In the genomic region with DNA sequence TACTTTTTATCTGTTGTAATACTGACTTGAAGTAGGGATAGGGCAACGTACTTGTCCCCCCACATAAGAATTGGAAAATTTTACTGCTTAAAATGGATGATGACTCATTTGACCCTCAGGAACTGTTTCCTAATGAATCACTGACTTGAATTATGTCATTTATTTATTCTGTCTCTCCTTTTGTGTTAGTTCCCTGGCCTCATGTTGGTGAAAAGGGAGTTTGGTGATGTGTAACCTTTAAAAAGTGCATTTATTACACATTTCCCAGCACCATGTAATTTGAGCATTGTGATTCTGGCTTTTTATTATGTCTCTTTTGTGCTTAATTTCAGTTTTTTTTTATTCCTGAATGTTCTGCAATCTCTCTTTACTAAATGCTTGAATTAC, we compare ENCODE assay signal across 8 cellular contexts. TPM values are rescaled to one million over a fixed set of nuclear protein-coding genes. Genes with fewer than 3 reads are reported as not detected.
DNase-seq lines count a peak whose midpoint lies in the region; ATAC-seq and TF ChIP-seq lines count a peak whose summit lies in the region.

No MANE protein-coding gene starts in this region.

- H3K4me3 Mint-ChIP-seq in activated naive CD8-positive, alpha-beta T cell treated with anti-CD3 and anti-CD28 coated beads, Interleukin-2, amount 50 U/mL, for 24 hours = peak overlapping the region; percentile 9

- peak overlapping the region; percentile 72 for H3K27ac ChIP-seq in ACC112 (ENCODE audit: low read depth, low read length)
- H3K27ac ChIP-seq in SJCRH30 = no peak overlapping the region

- H3K4me1 ChIP-seq in ACC112 (ENCODE audit: control insufficient read depth, insufficient read depth, low read length, unreplicated experiment) (peaks cover 10% of the 10 kb centered on the region), SJCRH30 (peaks cover 2% of the 10 kb centered on the region; the same call in 1 of the 2 replicates)

- no peak for TF ChIP-seq CTCF in kidney epithelial cell (IDR thresholded peaks at IDR 0.05; ENCODE audit: insufficient read depth, low read length, poor library complexity, severe bottlenecking)

- peak; percentile 86 for DNase-seq in HT1080 (ENCODE audit: low read depth)
- no peak for DNase-seq in activated naive CD8-positive, alpha-beta T cell treated with anti-CD3 and anti-CD28 coated beads, Interleukin-2, amount 50 U/mL, for 24 hours
- DNase-seq in kidney epithelial cell (ENCODE audit: low read depth) = peak; percentile 77
- DNase-seq in SJCRH30 = no peak
- no peak for DNase-seq in NCI-H1694 (lab: John Stamatoyannopoulos, UW)

- H3K36me3 Mint-ChIP-seq in activated naive CD8-positive, alpha-beta T cell treated with anti-CD3 and anti-CD28 coated beads, Interleukin-2, amount 50 U/mL, for 24 hours (ENCODE audit: low read depth) = no peaks in the 10 kb centered on the region

- peak; percentile 72 for ATAC-seq in activated naive CD8-positive, alpha-beta T cell treated with anti-CD3 and anti-CD28 coated beads, Interleukin-2, amount 50 U/mL, for 24 hours
- no peak for ATAC-seq in HG03108 (IDR thresholded peaks at IDR 0.05; ENCODE audit: unreplicated experiment)
- no peak for ATAC-seq in GM18858 (IDR thresholded peaks at IDR 0.05; ENCODE audit: unreplicated experiment)

- H2AFZ ChIP-seq in ACC112 (ENCODE audit: low read length, unreplicated experiment) = no peak overlapping the region

- no peaks in the 10 kb centered on the region for H3K27me3 Mint-ChIP-seq in activated naive CD8-positive, alpha-beta T cell treated with anti-CD3 and anti-CD28 coated beads, Interleukin-2, amount 50 U/mL, for 24 hours

- H3K27ac Mint-ChIP-seq in activated naive CD8-positive, alpha-beta T cell treated with anti-CD3 and anti-CD28 coated beads, Interleukin-2, amount 50 U/mL, for 24 hours = peak overlapping the region; percentile 70

- H3K4me1 Mint-ChIP-seq in activated naive CD8-positive, alpha-beta T cell treated with anti-CD3 and anti-CD28 coated beads, Interleukin-2, amount 50 U/mL, for 24 hours = peaks cover 29% of the 10 kb centered on the region

- H3K27me3 ChIP-seq in ACC112 (ENCODE audit: insufficient read depth, low read length) = no peaks in the 10 kb centered on the region
- H3K27me3 ChIP-seq in kidney epithelial cell (ENCODE audit: control insufficient read depth, insufficient read depth, low read length) = no peaks in the 10 kb centered on the region
- H3K27me3 ChIP-seq in SJCRH30 = no peaks in the 10 kb centered on the region

- no peaks in the 10 kb centered on the region for H3K79me2 ChIP-seq in ACC112 (ENCODE audit: control insufficient read depth, insufficient read depth, low read length, unreplicated experiment)

- H3K36me3 ChIP-seq in ACC112 (ENCODE audit: insufficient read depth, low read length) = no peaks in the 10 kb centered on the region
- no peaks in the 10 kb centered on the region for H3K36me3 ChIP-seq in kidney epithelial cell (ENCODE audit: control insufficient read depth, insufficient read depth, low read length)
- H3K36me3 ChIP-seq in SJCRH30 = no peaks in the 10 kb centered on the region

- H3K4me3 ChIP-seq in ACC112 (ENCODE audit: low read depth, low read length) (peak overlapping the region; percentile 32; the same call in 1 of the 2 replicates), kidney epithelial cell (ENCODE audit: low read depth, low read length) (no peak overlapping the region), SJCRH30 (no peak overlapping the region)

- H3K9me3 ChIP-seq in SJCRH30 (replicated peaks) = no peaks in the 10 kb centered on the region

- no peaks in the 10 kb centered on the region for H3K9me3 Mint-ChIP-seq in activated naive CD8-positive, alpha-beta T cell treated with anti-CD3 and anti-CD28 coated beads, Interleukin-2, amount 50 U/mL, for 24 hours

RNA-seq across cellular contexts. Expression of a gene that starts 20.3 kb away (rescaled TPM):
- total RNA-seq in HT1080 (2014; rRNA removed; shearing (Covaris generic)) = 3.0 and 3.7 TPM in 2 replicates
- 0.87 and 1.4 TPM in 2 replicates for polyA plus RNA-seq in HT1080 (2015; cell fraction: cytosol; rRNA removed)
- 1.9 and 2.1 TPM in 2 replicates for polyA plus RNA-seq in HT1080 (2015; cell fraction: nucleus; rRNA removed)
- 17.4 and 17.5 TPM in 2 replicates for total RNA-seq in kidney epithelial cell
- 7.5 and 9.0 TPM in 2 replicates for total RNA-seq in SJCRH30 (2014; rRNA removed; shearing (Covaris generic))

RNA-seq across cellular contexts. Expression of a gene that starts 48.8 kb away (rescaled TPM):
- total RNA-seq in HT1080 (2014; rRNA removed; shearing (Covaris generic)) = not detected in 2 replicates
- polyA plus RNA-seq in HT1080 (2015; cell fraction: cytosol; rRNA removed) = 0.13 TPM in 1 of 2 replicates, not detected in the other
- not detected in 2 replicates for polyA plus RNA-seq in HT1080 (2015; cell fraction: nucleus; rRNA removed)
- 0.42 and 0.55 TPM in 2 replicates for total RNA-seq in kidney epithelial cell
- not detected in 2 replicates for total RNA-seq in SJCRH30 (2014; rRNA removed; shearing (Covaris generic))

Comparison
In these comparisons a context has a peak if more than half of its experiments do, and no peak if none do; other contexts are left out.
1. DNase-seq: peak in HT1080 (single experiment) and kidney epithelial cell (single experiment); none in activated naive CD8-positive, alpha-beta T cell treated with anti-CD3 and anti-CD28 coated beads, Interleukin-2, amount 50 U/mL, for 24 hours (single experiment), SJCRH30 (0 of 2) and NCI-H1694 (single experiment).